18 cellular contexts compared by ENCODE assay signal in the genomic region with DNA sequence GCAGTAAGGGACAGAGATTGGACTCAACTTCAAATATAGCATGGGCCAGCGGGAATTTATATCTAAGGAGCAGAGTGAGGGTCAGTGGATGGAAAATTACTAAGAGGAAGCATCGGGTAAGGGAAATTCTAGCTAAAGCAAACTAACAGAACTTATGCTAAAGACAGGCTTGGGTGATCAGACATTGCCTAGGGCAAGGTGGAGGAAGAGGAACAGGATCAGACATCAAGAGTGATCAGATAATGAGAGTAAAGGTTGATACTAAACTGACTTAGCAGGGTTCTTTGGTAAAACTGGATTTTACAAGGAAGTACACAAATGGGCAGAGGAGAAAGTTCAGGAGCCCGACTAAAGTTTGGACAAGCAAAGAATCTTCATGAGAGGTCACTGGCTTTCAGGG.
DNase-seq lines count a peak whose midpoint lies in the region; ATAC-seq and TF ChIP-seq lines count a peak whose summit lies in the region.
"Had no signal": no experiment of that assay in that cellular context is flagged by ENCODE, and none has a peak within 500 bp of the region (broad histone marks: within the 10 kb centered on the region; RNA-seq: fewer than 3 reads in every experiment).

No MANE protein-coding gene starts in this region.

- CTCF ChIA-PET in PC-9 (lab: Charles Lee) = no interaction called here
- CTCF ChIA-PET in SK-N-SH (lab: Yijun Ruan, JAX) = interaction anchor here (0.6 to 1.4 kb wide), 2 partner anchors 388 to 1129 kb away, joined by 3 to 4 read pairs; no protein-coding TSS in a partner anchor

- 14% methylated on average over 3 of the region's 3 CpGs for WGBS in SK-N-SH (ENCODE audit: low lambda C conversion rate)

- no peaks in the 10 kb centered on the region for H3K27me3 ChIP-seq in PC-9 (ENCODE audit: insufficient read depth, low read depth)
- H3K27me3 ChIP-seq in SK-N-SH (ENCODE audit: insufficient read depth) = no peaks in the 10 kb centered on the region
- H3K27me3 ChIP-seq: BLaER1 had no signal

- H3K4me1 ChIP-seq in PC-9 (replicated peaks; ENCODE audit: insufficient read depth) = peaks cover 13% of the 10 kb centered on the region
- H3K4me1 ChIP-seq in SK-N-SH (ENCODE audit: control insufficient read depth in 1 of 2, insufficient read depth in 2 of 2, low read depth in 1 of 2, low read length in 1 of 2) = peaks cover 0 to 3% of the 10 kb centered on the region in 2 experiments; a peak in 1 of 4 replicates
- H3K4me1 ChIP-seq: BLaER1 had no signal

- TF ChIP-seq CTCF in PC-9 (conservative IDR thresholded peaks at IDR 0.05) (no peak), foreskin fibroblast (IDR thresholded peaks at IDR 0.05; ENCODE audit: low read depth, low read length) (no peak), SK-N-SH (IDR thresholded peaks at IDR 0.05) (no peak)

- intact Hi-C loops in PC-9 (cut with micrococcal nuclease; ENCODE audit: unreplicated experiment) (no loop called here), cardiac septum (cut with DNase I) (no loop called here)

- in situ Hi-C loops in Caki2 (cut with HindIII; ENCODE audit: low pct_unique_long_range_greater_than_20kb, low sequenced_read_pairs) = no loop called here

- no peak overlapping the region for H3K9ac ChIP-seq in SK-N-SH
- H3K9ac ChIP-seq: BLaER1 had no signal

- POLR2A ChIA-PET in PC-9 (lab: Charles Lee; ENCODE audit: unreplicated experiment) = no interaction called here
- POLR2A ChIA-PET in SK-N-SH (lab: Yijun Ruan, JAX) = no interaction called here

- H3K4me3 ChIP-seq in PC-9 = no peak overlapping the region
- H3K4me3 ChIP-seq in foreskin fibroblast (ENCODE audit: low read depth in 1 of 2, low read length in 2 of 2) = no peak overlapping the region
- H3K4me3 ChIP-seq in SK-N-SH (ENCODE audit: low read depth in 2 of 2, low read length in 1 of 2) = no peak overlapping the region
- H3K4me3 ChIP-seq: BLaER1 had no signal

- TF ChIP-seq EP300 in SK-N-SH (IDR thresholded peaks at IDR 0.05; ENCODE audit: borderline replicate concordance in 1 of 2, low read depth in 1 of 2, low read length in 1 of 2) = no peak

- H3K79me2 ChIP-seq in PC-9 (ENCODE audit: low read depth) (no peaks in the 10 kb centered on the region), SK-N-SH (ENCODE audit: insufficient read depth) (no peaks in the 10 kb centered on the region)

- peak overlapping the region; percentile 47 for H3K4me2 ChIP-seq in PC-9
- no peak overlapping the region for H3K4me2 ChIP-seq in SK-N-SH
- H3K4me2 ChIP-seq: BLaER1 had no signal

- H2AFZ ChIP-seq in PC-9 (0 out of 2 replicates have a peak overlapping the region, but pooled peaks have one; percentile 29), SK-N-SH (ENCODE audit: low read depth) (no peak overlapping the region)

- ATAC-seq in GM21526 (IDR thresholded peaks at IDR 0.05; ENCODE audit: low FRiP score, unreplicated experiment) = no peak
- ATAC-seq: CD8-positive, alpha-beta T cell; HepG2 had no signal

- H3K36me3 ChIP-seq in PC-9 (ENCODE audit: low read depth) (no peaks in the 10 kb centered on the region), SK-N-SH (replicated peaks in 1 of 2; ENCODE audit: control insufficient read depth in 1 of 2, insufficient read depth in 2 of 2, low read length in 1 of 2) (peaks cover 0 to 3% of the 10 kb centered on the region in 2 experiments)
- H3K36me3 ChIP-seq: BLaER1 had no signal

- no peaks in the 10 kb centered on the region for H3K9me3 ChIP-seq in PC-9 (ENCODE audit: insufficient read depth, low read depth)
- H3K9me3 ChIP-seq in SK-N-SH = peaks cover 12% of the 10 kb centered on the region; the same call in 1 of the 2 replicates
- H3K9me3 ChIP-seq: BLaER1 had no signal

- no TSS peak for BruUV-seq in PC-9 (replicated peaks; lab: Mats Ljungman, UMichigan)

- H3K9me2 ChIP-seq in PC-9 (ENCODE audit: insufficient read depth) = no peaks in the 10 kb centered on the region
- no peaks in the 10 kb centered on the region; the same call in 1 of the 2 replicates for H3K9me2 ChIP-seq in SK-N-SH

- DNase-seq in Caki2 (ENCODE audit: low read depth) (peak; percentile 31), PC-9 (peak in 1 of 2 experiments; percentile 55), islet precursor cell (peak; percentile 60), renal cortical epithelial cell (ENCODE audit: low read depth) (peak; percentile 10), foreskin fibroblast (no peak), cardiac septum (ENCODE audit: low spot score) (no peak), SK-N-SH (no peak)
- DNase-seq: 8988T; CD8-positive, alpha-beta T cell; DMS 273 treated with DMSO at 0.1 percent for 48 hours; DMS53; DND-41; EL; GOT3; H9 had no signal

- no peak for TF ChIP-seq RAD21 in SK-N-SH (IDR thresholded peaks at IDR 0.05; ENCODE audit: low read length)

- H3F3A ChIP-seq in PC-9 (ENCODE audit: insufficient read depth, low read depth) = no peaks in the 10 kb centered on the region
- H3F3A ChIP-seq in SK-N-SH (replicated peaks; ENCODE audit: insufficient read depth) = no peaks in the 10 kb centered on the region

- H3K27ac ChIP-seq in PC-9 (peak overlapping the region; percentile 49), SK-N-SH (ENCODE audit: low read depth in 2 of 2, low read length in 1 of 2) (no peak overlapping the region)
- H3K27ac ChIP-seq: BLaER1 had no signal

- no peaks in the 10 kb centered on the region for H4K20me1 ChIP-seq in PC-9 (ENCODE audit: insufficient read depth)
- H4K20me1 ChIP-seq in SK-N-SH (ENCODE audit: insufficient read depth) = no peaks in the 10 kb centered on the region
- H4K20me1 ChIP-seq: BLaER1 had no signal

TF ChIP-seq in SK-N-SH, 30 proteins besides CTCF, POLR2A, EP300 and RAD21 (continues in another document):
- TF ChIP-seq SIN3A (IDR thresholded peaks at IDR 0.05; ENCODE audit: borderline replicate concordance, low read depth, low read length) (no peak), RXRA (IDR thresholded peaks at IDR 0.05; ENCODE audit: borderline replicate concordance, low read depth) (no peak), RFX5 (IDR thresholded peaks at IDR 0.05; ENCODE audit: low read length) (no peak), FOXM1 (IDR thresholded peaks at IDR 0.05; ENCODE audit: low read depth) (no peak), TAF1 (IDR thresholded peaks at IDR 0.05; ENCODE audit: borderline replicate concordance, low read depth, low read length) (no peak), TEAD4 (IDR thresholded peaks at IDR 0.05; ENCODE audit: borderline replicate concordance, insufficient read depth) (no peak), EZH2phosphoT487 (IDR thresholded peaks at IDR 0.05; ENCODE audit: borderline replicate concordance, low read depth) (no peak), NRF1 (IDR thresholded peaks at IDR 0.05; ENCODE audit: low read depth, low read length) (no peak), FOXJ3 (CRISPR knock-in tag; IDR thresholded peaks at IDR 0.05) (no peak), GABPA (IDR thresholded peaks at IDR 0.05; ENCODE audit: low read depth) (no peak), NFIC (IDR thresholded peaks at IDR 0.05; ENCODE audit: borderline replicate concordance) (no peak)
- TF ChIP-seq, protein P1, sequence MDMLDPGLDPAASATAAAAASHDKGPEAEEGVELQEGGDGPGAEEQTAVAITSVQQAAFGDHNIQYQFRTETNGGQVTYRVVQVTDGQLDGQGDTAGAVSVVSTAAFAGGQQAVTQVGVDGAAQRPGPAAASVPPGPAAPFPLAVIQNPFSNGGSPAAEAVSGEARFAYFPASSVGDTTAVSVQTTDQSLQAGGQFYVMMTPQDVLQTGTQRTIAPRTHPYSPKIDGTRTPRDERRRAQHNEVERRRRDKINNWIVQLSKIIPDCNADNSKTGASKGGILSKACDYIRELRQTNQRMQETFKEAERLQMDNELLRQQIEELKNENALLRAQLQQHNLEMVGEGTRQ (IDR thresholded peaks at IDR 0.05; ENCODE audit: borderline replicate concordance, low read depth, low read length) = no peak
- TF ChIP-seq, protein P2, sequence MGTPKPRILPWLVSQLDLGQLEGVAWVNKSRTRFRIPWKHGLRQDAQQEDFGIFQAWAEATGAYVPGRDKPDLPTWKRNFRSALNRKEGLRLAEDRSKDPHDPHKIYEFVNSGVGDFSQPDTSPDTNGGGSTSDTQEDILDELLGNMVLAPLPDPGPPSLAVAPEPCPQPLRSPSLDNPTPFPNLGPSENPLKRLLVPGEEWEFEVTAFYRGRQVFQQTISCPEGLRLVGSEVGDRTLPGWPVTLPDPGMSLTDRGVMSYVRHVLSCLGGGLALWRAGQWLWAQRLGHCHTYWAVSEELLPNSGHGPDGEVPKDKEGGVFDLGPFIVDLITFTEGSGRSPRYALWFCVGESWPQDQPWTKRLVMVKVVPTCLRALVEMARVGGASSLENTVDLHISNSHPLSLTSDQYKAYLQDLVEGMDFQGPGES (IDR thresholded peaks at IDR 0.05; ENCODE audit: low read depth, low read length) = no peak
- TF ChIP-seq, protein P3, sequence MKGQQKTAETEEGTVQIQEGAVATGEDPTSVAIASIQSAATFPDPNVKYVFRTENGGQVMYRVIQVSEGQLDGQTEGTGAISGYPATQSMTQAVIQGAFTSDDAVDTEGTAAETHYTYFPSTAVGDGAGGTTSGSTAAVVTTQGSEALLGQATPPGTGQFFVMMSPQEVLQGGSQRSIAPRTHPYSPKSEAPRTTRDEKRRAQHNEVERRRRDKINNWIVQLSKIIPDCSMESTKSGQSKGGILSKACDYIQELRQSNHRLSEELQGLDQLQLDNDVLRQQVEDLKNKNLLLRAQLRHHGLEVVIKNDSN (IDR thresholded peaks at IDR 0.05; ENCODE audit: borderline replicate concordance, low read depth) = no peak
- TF ChIP-seq, protein P4, sequence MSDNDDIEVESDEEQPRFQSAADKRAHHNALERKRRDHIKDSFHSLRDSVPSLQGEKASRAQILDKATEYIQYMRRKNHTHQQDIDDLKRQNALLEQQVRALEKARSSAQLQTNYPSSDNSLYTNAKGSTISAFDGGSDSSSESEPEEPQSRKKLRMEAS (IDR thresholded peaks at IDR 0.05; ENCODE audit: low read depth) = no peak
- TF ChIP-seq, protein P5, sequence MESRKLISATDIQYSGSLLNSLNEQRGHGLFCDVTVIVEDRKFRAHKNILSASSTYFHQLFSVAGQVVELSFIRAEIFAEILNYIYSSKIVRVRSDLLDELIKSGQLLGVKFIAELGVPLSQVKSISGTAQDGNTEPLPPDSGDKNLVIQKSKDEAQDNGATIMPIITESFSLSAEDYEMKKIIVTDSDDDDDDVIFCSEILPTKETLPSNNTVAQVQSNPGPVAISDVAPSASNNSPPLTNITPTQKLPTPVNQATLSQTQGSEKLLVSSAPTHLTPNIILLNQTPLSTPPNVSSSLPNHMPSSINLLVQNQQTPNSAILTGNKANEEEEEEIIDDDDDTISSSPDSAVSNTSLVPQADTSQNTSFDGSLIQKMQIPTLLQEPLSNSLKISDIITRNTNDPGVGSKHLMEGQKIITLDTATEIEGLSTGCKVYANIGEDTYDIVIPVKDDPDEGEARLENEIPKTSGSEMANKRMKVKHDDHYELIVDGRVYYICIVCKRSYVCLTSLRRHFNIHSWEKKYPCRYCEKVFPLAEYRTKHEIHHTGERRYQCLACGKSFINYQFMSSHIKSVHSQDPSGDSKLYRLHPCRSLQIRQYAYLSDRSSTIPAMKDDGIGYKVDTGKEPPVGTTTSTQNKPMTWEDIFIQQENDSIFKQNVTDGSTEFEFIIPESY (IDR thresholded peaks at IDR 0.05; ENCODE audit: borderline replicate concordance, low read depth) = no peak

Comparison
In these comparisons a context has a peak if more than half of its experiments do, and no peak if none do; other contexts are left out.
1. DNase-seq: peak in Caki2 (single experiment), islet precursor cell (single experiment) and renal cortical epithelial cell (single experiment); none in foreskin fibroblast (0 of 2), cardiac septum (single experiment) and SK-N-SH (single experiment).